In genomic region chr6:152959333-152959732, GRCh38 we compare ENCODE assay signal across 8 cellular contexts.
"Had no signal": no experiment of that assay in that cellular context is flagged by ENCODE, and none has a peak within 500 bp of the region (broad histone marks: within the 10 kb centered on the region; RNA-seq: fewer than 3 reads in every experiment).

No MANE protein-coding gene starts in this region.

- H3K27ac ChIP-seq: HL-60, KMS-11 had no signal

- H3K9ac ChIP-seq: KMS-11 had no signal

- DNase-seq: GOT3, H9, HCEC 1CT had no signal

- H3K4me2 ChIP-seq: KMS-11 had no signal

- FAIRE-seq: H54, HepG2 had no signal

- H3K4me3 Mint-ChIP-seq: H9, IgD-negative memory B cell had no signal

- H3K27ac Mint-ChIP-seq: H9, IgD-negative memory B cell had no signal

- H3K36me3 Mint-ChIP-seq: IgD-negative memory B cell had no signal

- H3K4me1 Mint-ChIP-seq: IgD-negative memory B cell had no signal

- H3K9me3 Mint-ChIP-seq: H9, IgD-negative memory B cell had no signal
